ENCODE assay signal across 31 cellular contexts in the genomic region with DNA sequence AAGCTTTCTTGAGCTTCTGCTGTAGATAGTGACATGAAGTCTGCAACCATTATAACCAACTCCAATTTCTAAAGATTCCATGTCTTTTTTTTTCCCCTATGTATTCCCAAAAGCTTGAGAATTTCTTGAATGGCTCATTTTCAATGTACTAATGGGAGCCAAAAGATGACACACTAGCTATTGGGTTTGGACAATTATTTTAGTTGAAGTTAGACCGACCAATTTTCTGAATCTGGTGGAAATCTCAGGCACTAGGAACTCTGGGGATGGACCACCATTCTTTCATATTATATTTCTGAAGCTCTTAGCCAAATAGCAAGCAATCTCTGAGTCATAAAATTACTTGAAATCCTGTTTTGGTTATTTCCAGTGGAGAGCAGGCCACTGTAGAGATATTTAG.
"Had no signal": no experiment of that assay in that cellular context is flagged by ENCODE, and none has a peak within 500 bp of the region (broad histone marks: within the 10 kb centered on the region; RNA-seq: fewer than 3 reads in every experiment).

No MANE protein-coding gene starts in this region.

- H3K4me3 ChIP-seq: ascending aorta, esophagus muscularis mucosa had no signal

- H3K36me3 Mint-ChIP-seq: activated CD4-positive, alpha-beta memory T cell treated with anti-CD3 and anti-CD28 coated beads for 36 hours; activated CD8-positive, alpha-beta memory T cell treated with anti-CD3 and anti-CD28 coated beads, Interleukin-2, amount 10 ng/mL, durations not matched to agents 7 days and 5 days; activated naive CD4-positive, alpha-beta T cell treated with anti-CD3 and anti-CD28 coated beads, Interleukin-2, amount 50 U/mL, for 24 hours; activated naive CD8-positive, alpha-beta T cell treated with anti-CD3 and anti-CD28 coated beads for 36 hours had no signal

- H3K27me3 Mint-ChIP-seq: activated B cell treated with CpG ODN at 0.5 μM for 24 hours; activated CD4-positive, alpha-beta memory T cell treated with anti-CD3 and anti-CD28 coated beads for 36 hours; activated CD8-positive, alpha-beta memory T cell treated with anti-CD3 and anti-CD28 coated beads, Interleukin-2, amount 10 ng/mL, durations not matched to agents 7 days and 5 days; activated naive CD4-positive, alpha-beta T cell treated with anti-CD3 and anti-CD28 coated beads, Interleukin-2, amount 50 U/mL, for 24 hours; activated naive CD8-positive, alpha-beta T cell treated with anti-CD3 and anti-CD28 coated beads for 36 hours; central memory CD8-positive, alpha-beta T cell; effector memory CD8-positive, alpha-beta T cell; T-helper 17 cell had no signal

- H3K9me3 Mint-ChIP-seq: activated naive CD4-positive, alpha-beta T cell treated with anti-CD3 and anti-CD28 coated beads for 36 hours; activated naive CD4-positive, alpha-beta T cell treated with anti-CD3 and anti-CD28 coated beads, Interleukin-2, amount 50 U/mL, for 24 hours had no signal

- H3K4me1 Mint-ChIP-seq: activated B cell treated with CpG ODN at 0.5 μM for 24 hours; activated CD8-positive, alpha-beta memory T cell treated with anti-CD3 and anti-CD28 coated beads, Interleukin-2, amount 10 ng/mL, durations not matched to agents 7 days and 5 days; activated naive CD4-positive, alpha-beta T cell treated with anti-CD3 and anti-CD28 coated beads, Interleukin-2, amount 50 U/mL, for 24 hours; activated naive CD8-positive, alpha-beta T cell treated with anti-CD3 and anti-CD28 coated beads for 36 hours; central memory CD8-positive, alpha-beta T cell; T-helper 17 cell had no signal

- DNase-seq: activated B cell treated with CpG ODN at 0.5 μM for 24 hours; activated CD4-positive, alpha-beta memory T cell treated with anti-CD3 and anti-CD28 coated beads for 36 hours; activated CD4-positive, alpha-beta T cell treated with anti-CD3 and anti-CD28 coated beads for 48 hours; activated CD8-positive, alpha-beta memory T cell treated with anti-CD3 and anti-CD28 coated beads, Interleukin-2, amount 10 ng/mL, durations not matched to agents 7 days and 5 days; activated CD8-positive, alpha-beta memory T cell treated with anti-CD3 and anti-CD28 coated beads, Interleukin-2, amount 50 U/mL, for 4 hours; activated CD8-positive, alpha-beta T cell treated with anti-CD3 and anti-CD28 coated beads, Interleukin-2, amount 10 ng/mL, durations not matched to agents 7 days and 5 days; activated effector memory CD4-positive, alpha-beta T cell treated with anti-CD3 and anti-CD28 coated beads, Interleukin-2, amount 50 U/mL, for 16 hours; activated naive CD4-positive, alpha-beta T cell treated with anti-CD3 and anti-CD28 coated beads for 36 hours; activated naive CD8-positive, alpha-beta T cell treated with anti-CD3 and anti-CD28 coated beads for 36 hours; activated T-cell treated with anti-CD3 and anti-CD28 coated beads, Interleukin-2, amount 50 U/mL, for 1 hour; activated T-cell treated with anti-CD3 and anti-CD28 coated beads, Interleukin-2, amount 50 U/mL, for 48 hours; brain microvascular endothelial cell; cortex of kidney; dermis blood vessel endothelial cell; effector CD4-positive, alpha-beta T cell; effector memory CD8-positive, alpha-beta T cell; erythroblast; foreskin fibroblast; head of caudate nucleus; T-helper 1 cell; T-helper 17 cell; T1000; WERI-Rb-1 had no signal

- H3K27ac Mint-ChIP-seq: activated B cell treated with CpG ODN at 0.5 μM for 24 hours; activated CD4-positive, alpha-beta memory T cell treated with anti-CD3 and anti-CD28 coated beads for 36 hours; activated CD8-positive, alpha-beta memory T cell treated with anti-CD3 and anti-CD28 coated beads, Interleukin-2, amount 10 ng/mL, durations not matched to agents 7 days and 5 days; activated CD8-positive, alpha-beta T cell treated with anti-CD3 and anti-CD28 coated beads, Interleukin-2, amount 10 ng/mL, durations not matched to agents 7 days and 5 days; activated naive CD4-positive, alpha-beta T cell treated with anti-CD3 and anti-CD28 coated beads for 36 hours; activated naive CD4-positive, alpha-beta T cell treated with anti-CD3 and anti-CD28 coated beads, Interleukin-2, amount 50 U/mL, for 24 hours; activated naive CD8-positive, alpha-beta T cell treated with anti-CD3 and anti-CD28 coated beads for 36 hours; activated T-helper 1 cell treated with anti-CD3 and anti-CD28 coated beads, Interleukin-12 subunit alpha, Interleukin-12 subunit beta, Interleukin-2, Interleukin-4 antibody, amounts not matched to agents 30 ng/mL and 10 ng/mL and 1 ng/mL, durations not matched to agents 14 hours and 24 hours and 36 hours; activated T-helper 2 cell treated with anti-CD3 and anti-CD28 coated beads, Interferon-gamma antibody, Interleukin-2, Interleukin-4, amounts not matched to agents 10 μg/mL and 5 μg/mL and 100 μg/mL, durations not matched to agents 14 hours and 24 hours and 36 hours; effector memory CD8-positive, alpha-beta T cell; T-helper 17 cell; T-helper 2 cell treated with Interferon-gamma antibody and Interleukin-4, amounts not matched to agents 5 μg/mL and 100 μg/mL, for 36 hours had no signal

- ATAC-seq: activated CD4-positive, CD25-positive, alpha-beta regulatory T cell treated with anti-CD3 and anti-CD28 coated beads, Interleukin-2, amount 50 U/mL, for 24 hours; activated CD8-positive, alpha-beta memory T cell treated with anti-CD3 and anti-CD28 coated beads, Interleukin-2, amount 10 ng/mL, durations not matched to agents 7 days and 5 days; activated CD8-positive, alpha-beta T cell treated with anti-CD3 and anti-CD28 coated beads, Interleukin-2, amount 10 ng/mL, durations not matched to agents 7 days and 5 days; effector memory CD8-positive, alpha-beta T cell; T-helper 17 cell had no signal

- H3K9me3 ChIP-seq: ascending aorta, esophagus muscularis mucosa had no signal

- H3K36me3 ChIP-seq: ascending aorta, brain microvascular endothelial cell, esophagus muscularis mucosa, WERI-Rb-1 had no signal

- H3K27me3 ChIP-seq: ascending aorta, brain microvascular endothelial cell, esophagus muscularis mucosa had no signal

- H3K4me3 Mint-ChIP-seq: activated B cell treated with CpG ODN at 0.5 μM for 24 hours; activated CD4-positive, alpha-beta memory T cell treated with anti-CD3 and anti-CD28 coated beads for 36 hours; activated CD8-positive, alpha-beta memory T cell treated with anti-CD3 and anti-CD28 coated beads, Interleukin-2, amount 10 ng/mL, durations not matched to agents 7 days and 5 days; activated CD8-positive, alpha-beta T cell treated with anti-CD3 and anti-CD28 coated beads, Interleukin-2, amount 10 ng/mL, durations not matched to agents 7 days and 5 days; activated naive CD4-positive, alpha-beta T cell treated with anti-CD3 and anti-CD28 coated beads for 36 hours; activated naive CD4-positive, alpha-beta T cell treated with anti-CD3 and anti-CD28 coated beads, Interleukin-2, amount 50 U/mL, for 24 hours; activated naive CD8-positive, alpha-beta T cell treated with anti-CD3 and anti-CD28 coated beads for 36 hours; activated T-helper 1 cell treated with anti-CD3 and anti-CD28 coated beads, Interleukin-12 subunit alpha, Interleukin-12 subunit beta, Interleukin-2, Interleukin-4 antibody, amounts not matched to agents 30 ng/mL and 10 ng/mL and 1 ng/mL, durations not matched to agents 14 hours and 24 hours and 36 hours; central memory CD8-positive, alpha-beta T cell; effector memory CD8-positive, alpha-beta T cell; T-helper 17 cell; T-helper 2 cell treated with Interferon-gamma antibody and Interleukin-4, amounts not matched to agents 5 μg/mL and 100 μg/mL, for 36 hours had no signal

- H3K4me1 ChIP-seq: ascending aorta, esophagus muscularis mucosa had no signal

- H3K27ac ChIP-seq: ascending aorta, brain microvascular endothelial cell, esophagus muscularis mucosa, WERI-Rb-1 had no signal
